ENCODE assay signal across 24 cellular contexts in the genomic region with DNA sequence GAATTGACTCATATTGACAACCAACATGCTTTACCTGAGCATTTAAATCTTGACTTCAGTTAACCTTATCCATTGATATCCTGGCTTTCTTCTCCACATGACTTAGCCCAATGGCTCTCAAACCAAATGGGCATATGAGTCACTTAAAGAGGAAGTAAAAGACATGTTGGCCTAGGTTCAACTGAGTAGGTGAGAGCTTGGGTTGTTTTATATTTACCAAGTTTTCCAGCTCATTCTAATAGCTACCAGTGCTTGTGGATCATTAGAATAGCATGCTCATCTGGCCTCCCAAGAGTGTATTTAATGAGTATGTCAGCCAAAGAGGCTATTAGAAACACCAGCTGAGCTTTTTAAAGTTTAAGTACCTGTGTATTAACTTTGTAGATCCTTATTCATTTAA.
"Had no signal": no experiment of that assay in that cellular context is flagged by ENCODE, and none has a peak within 500 bp of the region (broad histone marks: within the 10 kb centered on the region; RNA-seq: fewer than 3 reads in every experiment).

No MANE protein-coding gene starts in this region.

- H3K27me3 ChIP-seq: brain microvascular endothelial cell, colonic mucosa, heart left ventricle, sigmoid colon, upper lobe of left lung had no signal

- H3K27me3 Mint-ChIP-seq: central memory CD8-positive, alpha-beta T cell; stimulated activated memory B cell treated with anti-CD40 and anti-IgM and Interleukin-4, amounts not matched to agents 10 μg/mL and 1 μg/mL and 100 μg/mL, for 72 hours had no signal

- H3K4me3 ChIP-seq: colonic mucosa, heart left ventricle, sigmoid colon, thoracic aorta, upper lobe of left lung had no signal

- H3K36me3 Mint-ChIP-seq: stimulated activated memory B cell treated with anti-CD40 and anti-IgM and Interleukin-4, amounts not matched to agents 10 μg/mL and 1 μg/mL and 100 μg/mL, for 72 hours had no signal

- DNase-seq: activated CD4-positive, alpha-beta T cell treated with anti-CD3 and anti-CD28 coated beads, Interleukin-2, amount 50 U/mL, for 1 hour; activated CD4-positive, CD25-positive, alpha-beta regulatory T cell treated with anti-CD3 and anti-CD28 coated beads, Interleukin-2, amount 50 U/mL, for 72 hours; activated CD8-positive, alpha-beta memory T cell treated with anti-CD3 and anti-CD28 coated beads, Interleukin-2, amount 50 U/mL, for 4 hours; activated effector memory CD4-positive, alpha-beta T cell treated with anti-CD3 and anti-CD28 coated beads, Interleukin-2, amount 50 U/mL, for 16 hours; activated naive CD4-positive, alpha-beta T cell treated with anti-CD3 and anti-CD28 coated beads, Interleukin-2, amount 50 U/mL, for 16 hours; activated T-cell treated with anti-CD3 and anti-CD28 coated beads, Interleukin-2, amount 50 U/mL, for 72 hours; aorta; brain microvascular endothelial cell; colonic mucosa; endodermal cell; erythroblast; heart left ventricle; kidney; left ventricle myocardium superior; nephron progenitor cell; nucleus accumbens; sigmoid colon; stimulated activated CD4-positive, alpha-beta T cell treated with anti-CD3 and anti-CD28 coated beads, Interleukin-4, amount 100 ng/mL, for 4 hours; T1000; upper lobe of left lung had no signal

- H3K36me3 ChIP-seq: brain microvascular endothelial cell, colonic mucosa, heart left ventricle, sigmoid colon, thoracic aorta, upper lobe of left lung had no signal

- H3K4me1 Mint-ChIP-seq: central memory CD8-positive, alpha-beta T cell; nephron progenitor cell; stimulated activated memory B cell treated with anti-CD40 and anti-IgM and Interleukin-4, amounts not matched to agents 10 μg/mL and 1 μg/mL and 100 μg/mL, for 72 hours had no signal

- H3K9me3 Mint-ChIP-seq: endodermal cell, nephron progenitor cell had no signal

- FAIRE-seq: frontal cortex, kidney had no signal

- H3K27ac Mint-ChIP-seq: activated T-cell treated with anti-CD3 and anti-CD28 coated beads, Interleukin-2, amount 50 U/mL, for 72 hours; endodermal cell; nephron progenitor cell; stimulated activated memory B cell treated with anti-CD40 and anti-IgM and Interleukin-4, amounts not matched to agents 10 μg/mL and 1 μg/mL and 100 μg/mL, for 72 hours had no signal

- H3K4me3 Mint-ChIP-seq: activated T-cell treated with anti-CD3 and anti-CD28 coated beads, Interleukin-2, amount 50 U/mL, for 72 hours; central memory CD8-positive, alpha-beta T cell; endodermal cell; nephron progenitor cell; stimulated activated memory B cell treated with anti-CD40 and anti-IgM and Interleukin-4, amounts not matched to agents 10 μg/mL and 1 μg/mL and 100 μg/mL, for 72 hours had no signal
